27 cellular contexts compared by ENCODE assay signal in the genomic region with DNA sequence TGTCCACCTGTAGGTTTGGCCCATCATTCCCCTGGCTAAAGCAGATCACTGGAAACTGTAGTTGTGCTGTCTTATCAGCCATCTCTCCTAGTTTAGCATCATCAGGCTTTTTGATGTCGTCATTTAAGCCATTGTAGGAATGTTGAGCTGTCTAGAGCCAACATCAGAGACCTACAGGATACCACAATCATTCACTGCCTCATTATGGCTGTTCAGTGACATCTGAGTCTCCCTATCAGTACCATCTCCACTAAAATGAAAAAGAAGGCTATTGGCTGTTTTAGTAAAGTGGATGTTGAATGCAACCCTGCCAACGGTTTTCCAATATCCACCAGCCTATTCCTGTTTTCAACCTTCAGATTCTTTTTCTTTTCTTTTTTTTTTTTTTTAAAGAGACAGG. TPM values are rescaled to one million over a fixed set of nuclear protein-coding genes. Genes with fewer than 3 reads are reported as not detected.
"Had no signal": no experiment of that assay in that cellular context is flagged by ENCODE, and none has a peak within 500 bp of the region (broad histone marks: within the 10 kb centered on the region; RNA-seq: fewer than 3 reads in every experiment).

No MANE protein-coding gene starts in this region.

- H3K27ac ChIP-seq: esophagus squamous epithelium, gastroesophageal sphincter, heart left ventricle, tibial artery had no signal

- DNase-seq: activated CD4-positive, alpha-beta T cell treated with anti-CD3 and anti-CD28 coated beads, Interleukin-2, amount 50 U/mL, for 4 hours; central memory CD4-positive, alpha-beta T cell; effector memory CD8-positive, alpha-beta T cell; esophagus squamous epithelium; heart left ventricle; islet precursor cell; left cardiac atrium; mesenchymal stem cell; occipital lobe; retina; stimulated activated CD4-positive, alpha-beta T cell treated with anti-CD3 and anti-CD28 coated beads, Interleukin-2, amount 100 ng/mL, for 48 hours; stimulated activated CD8-positive, alpha-beta memory T cell treated with anti-CD3 and anti-CD28 coated beads, Interleukin-4, amount 100 ng/mL, for 48 hours; stimulated activated naive CD4-positive, alpha-beta T cell treated with Interleukin-2 at 50 U/mL for 16 hours; T-cell; tibial artery had no signal

- ATAC-seq: effector memory CD8-positive, alpha-beta T cell; gastroesophageal sphincter; heart left ventricle; left cardiac atrium; T-cell; WTC11 had no signal

- H3K27me3 ChIP-seq: esophagus squamous epithelium, gastroesophageal sphincter, heart left ventricle, tibial artery had no signal

- H3K4me3 ChIP-seq: esophagus squamous epithelium, gastroesophageal sphincter, heart left ventricle, tibial artery had no signal

- H3K9me3 ChIP-seq: esophagus squamous epithelium, gastroesophageal sphincter, heart left ventricle, tibial artery had no signal

RNA-seq across cellular contexts. Expression of a gene that starts 29.2 kb away (rescaled TPM):
- total RNA-seq: activated naive CD4-positive, alpha-beta T cell treated with anti-CD3 and anti-CD28 coated beads, Interleukin-2, amount 50 U/mL, for 72 hours; activated T-helper 1 cell treated with anti-CD3 and anti-CD28 coated beads, Interleukin-12 subunit alpha, Interleukin-12 subunit beta, Interleukin-2, Interleukin-4 antibody, amounts not matched to agents 30 ng/mL and 10 ng/mL and 1 ng/mL, durations not matched to agents 14 hours and 24 hours and 36 hours; astrocyte; dermis blood vessel endothelial cell; esophagus squamous epithelium; heart left ventricle; left cardiac atrium; lower leg skin; mononuclear cell; myocyte; posterior vena cava; T-cell; ureter; WTC11 had no signal
- polyA plus RNA-seq: adipose tissue, heart left ventricle had no signal
